Comparison of ENCODE assay signal across 18 cellular contexts in the genomic region with DNA sequence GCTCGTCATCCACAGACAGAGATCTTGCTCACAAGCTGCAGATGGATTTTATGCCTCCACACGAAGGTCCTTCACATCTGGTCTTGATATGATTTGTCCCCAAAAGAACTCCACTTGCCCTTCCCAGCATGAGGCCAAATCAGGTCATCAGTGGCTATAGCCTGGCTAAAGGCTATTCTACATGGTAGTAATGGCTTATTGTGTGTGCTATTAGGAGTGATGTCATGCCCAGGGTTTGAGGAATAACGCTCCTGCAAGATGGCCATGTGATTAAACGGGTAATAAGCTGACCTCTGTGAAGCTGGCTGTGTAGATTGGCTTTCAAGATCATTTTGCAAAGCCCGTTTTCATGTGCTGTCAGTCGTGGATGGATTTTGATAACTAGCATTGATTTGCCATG.
A peak's percentile ranks its signal among the peaks of the same experiment; 100 is the strongest.
DNase-seq lines count a peak whose midpoint lies in the region; ATAC-seq and TF ChIP-seq lines count a peak whose summit lies in the region.
"Had no signal": no experiment of that assay in that cellular context is flagged by ENCODE, and none has a peak within 500 bp of the region (broad histone marks: within the 10 kb centered on the region; RNA-seq: fewer than 3 reads in every experiment).

No MANE protein-coding gene starts in this region.

- no peaks in the 10 kb centered on the region for H3K27me3 Mint-ChIP-seq in neural crest cell (ENCODE audit: low read depth)

- DNase-seq in EH (ENCODE audit: low read depth) (peak; percentile 64), RPMI7951 (ENCODE audit: low read depth) (peak; percentile 73), dorsolateral prefrontal cortex (no peak), neural crest cell (ENCODE audit: low read depth, low spot score) (no peak), T-helper 9 cell (no peak), GM23248 (no peak)
- DNase-seq: CD4-positive, alpha-beta memory T cell; DMS153; GF-D8; NCI-H1436; NCI-H2029 treated with DMSO at 0.1 percent for 48 hours; NCI-H446; NCI-H69; Peyer's patch had no signal

- in situ Hi-C loops in GM23248 (cut with MboI), result no loop called here

- H3K9me3 Mint-ChIP-seq in neural crest cell, result peaks cover 10% of the 10 kb centered on the region

- no peaks in the 10 kb centered on the region for H3K79me2 ChIP-seq in GM23248 (ENCODE audit: insufficient read depth)

- no peak overlapping the region for H3K4me2 ChIP-seq in GM23248 (ENCODE audit: unreplicated experiment)
- H3K4me2 ChIP-seq: A549 had no signal

- peaks cover 63% of the 10 kb centered on the region for H3K4me1 Mint-ChIP-seq in neural crest cell

- H2AFZ ChIP-seq in GM23248, result no peak overlapping the region

- H3K9ac ChIP-seq in GM23248, result no peak overlapping the region
- H3K9ac ChIP-seq: BLaER1 had no signal

- H3K4me3 Mint-ChIP-seq in neural crest cell, result no peak overlapping the region

- H3K27ac ChIP-seq in dorsolateral prefrontal cortex (peak overlapping the region in 38 of 59 donors; percentile 3 to 80 (median 52)), GM23248 (no peak overlapping the region)
- H3K27ac ChIP-seq: A549, BLaER1, Peyer's patch had no signal

- TF ChIP-seq CTCF in dorsolateral prefrontal cortex (IDR thresholded peaks at IDR 0.05 in 54 of 56, conservative IDR thresholded peaks at IDR 0.05 in 2 of 56; ENCODE audit: low read depth in 1 of 56, partially characterized antibody in 56 of 56), result no peak
- TF ChIP-seq CTCF in neural crest cell (conservative IDR thresholded peaks at IDR 0.05), result no peak

- no peaks in the 10 kb centered on the region for H3K36me3 ChIP-seq in GM23248 (ENCODE audit: low read depth)
- H3K36me3 ChIP-seq: BLaER1, Peyer's patch had no signal

- no peaks in the 10 kb centered on the region for H3F3A ChIP-seq in GM23248 (ENCODE audit: insufficient read depth)

- no peaks in the 10 kb centered on the region for H4K20me1 ChIP-seq in GM23248 (ENCODE audit: insufficient read depth)
- H4K20me1 ChIP-seq: BLaER1 had no signal

- no peaks in the 10 kb centered on the region for H3K9me2 ChIP-seq in GM23248 (ENCODE audit: insufficient read depth)

- no peaks in the 10 kb centered on the region for H3K9me3 ChIP-seq in GM23248 (ENCODE audit: low read depth)
- H3K9me3 ChIP-seq: Peyer's patch had no signal

- H3K27ac Mint-ChIP-seq in neural crest cell (ENCODE audit: unreplicated experiment), result peak overlapping the region; percentile 69

- peaks cover 0 to 62% (median 0%) of the 10 kb centered on the region in 45 donors for H3K27me3 ChIP-seq in dorsolateral prefrontal cortex
- H3K27me3 ChIP-seq in GM23248 (replicated peaks; ENCODE audit: insufficient read depth), result no peaks in the 10 kb centered on the region
- H3K27me3 ChIP-seq: BLaER1, Peyer's patch had no signal

- H3K4me3 ChIP-seq in dorsolateral prefrontal cortex (no peak overlapping the region), GM23248 (no peak overlapping the region)
- H3K4me3 ChIP-seq: A549, BLaER1, Peyer's patch had no signal

- peaks cover 8% of the 10 kb centered on the region; the same call in 1 of the 2 replicates for H3K4me1 ChIP-seq in GM23248 (ENCODE audit: insufficient read depth)
- H3K4me1 ChIP-seq: A549 had no signal

- H3K36me3 Mint-ChIP-seq in neural crest cell (ENCODE audit: low read depth), result peaks cover 16% of the 10 kb centered on the region

- intact Hi-C loops in dorsolateral prefrontal cortex (cut with DNase I), result no loop called here

- WGBS in GM23248 (ENCODE audit: low coverage in 1 of 2, low lambda C conversion rate in 2 of 2, missing lambda C conversion rate in 2 of 2), 2 experiments, result 60 to 77% methylated on average over 6 of the region's 6 CpGs

- ATAC-seq in GM18858 (IDR thresholded peaks at IDR 0.05; ENCODE audit: unreplicated experiment), result no peak
- ATAC-seq: A549, Right ventricle myocardium inferior had no signal

Comparison
In these comparisons a context has a peak if more than half of its experiments do, and no peak if none do; other contexts are left out.
1. DNase-seq: peak in EH (single experiment) and RPMI7951 (single experiment); none in dorsolateral prefrontal cortex (0 of 10), neural crest cell (single experiment), T-helper 9 cell (single experiment) and GM23248 (single experiment).